Comparison of ENCODE assay signal across 2 cellular contexts in genomic region chrY:7320171-7320570, GRCh38.
TF ChIP-seq lines count a peak whose summit lies in the region.

No MANE protein-coding gene starts in this region.

TF ChIP-seq in GM23338, 12 proteins besides CTCF, POLR2A, EP300 and RAD21:
- TF ChIP-seq, protein P1, sequence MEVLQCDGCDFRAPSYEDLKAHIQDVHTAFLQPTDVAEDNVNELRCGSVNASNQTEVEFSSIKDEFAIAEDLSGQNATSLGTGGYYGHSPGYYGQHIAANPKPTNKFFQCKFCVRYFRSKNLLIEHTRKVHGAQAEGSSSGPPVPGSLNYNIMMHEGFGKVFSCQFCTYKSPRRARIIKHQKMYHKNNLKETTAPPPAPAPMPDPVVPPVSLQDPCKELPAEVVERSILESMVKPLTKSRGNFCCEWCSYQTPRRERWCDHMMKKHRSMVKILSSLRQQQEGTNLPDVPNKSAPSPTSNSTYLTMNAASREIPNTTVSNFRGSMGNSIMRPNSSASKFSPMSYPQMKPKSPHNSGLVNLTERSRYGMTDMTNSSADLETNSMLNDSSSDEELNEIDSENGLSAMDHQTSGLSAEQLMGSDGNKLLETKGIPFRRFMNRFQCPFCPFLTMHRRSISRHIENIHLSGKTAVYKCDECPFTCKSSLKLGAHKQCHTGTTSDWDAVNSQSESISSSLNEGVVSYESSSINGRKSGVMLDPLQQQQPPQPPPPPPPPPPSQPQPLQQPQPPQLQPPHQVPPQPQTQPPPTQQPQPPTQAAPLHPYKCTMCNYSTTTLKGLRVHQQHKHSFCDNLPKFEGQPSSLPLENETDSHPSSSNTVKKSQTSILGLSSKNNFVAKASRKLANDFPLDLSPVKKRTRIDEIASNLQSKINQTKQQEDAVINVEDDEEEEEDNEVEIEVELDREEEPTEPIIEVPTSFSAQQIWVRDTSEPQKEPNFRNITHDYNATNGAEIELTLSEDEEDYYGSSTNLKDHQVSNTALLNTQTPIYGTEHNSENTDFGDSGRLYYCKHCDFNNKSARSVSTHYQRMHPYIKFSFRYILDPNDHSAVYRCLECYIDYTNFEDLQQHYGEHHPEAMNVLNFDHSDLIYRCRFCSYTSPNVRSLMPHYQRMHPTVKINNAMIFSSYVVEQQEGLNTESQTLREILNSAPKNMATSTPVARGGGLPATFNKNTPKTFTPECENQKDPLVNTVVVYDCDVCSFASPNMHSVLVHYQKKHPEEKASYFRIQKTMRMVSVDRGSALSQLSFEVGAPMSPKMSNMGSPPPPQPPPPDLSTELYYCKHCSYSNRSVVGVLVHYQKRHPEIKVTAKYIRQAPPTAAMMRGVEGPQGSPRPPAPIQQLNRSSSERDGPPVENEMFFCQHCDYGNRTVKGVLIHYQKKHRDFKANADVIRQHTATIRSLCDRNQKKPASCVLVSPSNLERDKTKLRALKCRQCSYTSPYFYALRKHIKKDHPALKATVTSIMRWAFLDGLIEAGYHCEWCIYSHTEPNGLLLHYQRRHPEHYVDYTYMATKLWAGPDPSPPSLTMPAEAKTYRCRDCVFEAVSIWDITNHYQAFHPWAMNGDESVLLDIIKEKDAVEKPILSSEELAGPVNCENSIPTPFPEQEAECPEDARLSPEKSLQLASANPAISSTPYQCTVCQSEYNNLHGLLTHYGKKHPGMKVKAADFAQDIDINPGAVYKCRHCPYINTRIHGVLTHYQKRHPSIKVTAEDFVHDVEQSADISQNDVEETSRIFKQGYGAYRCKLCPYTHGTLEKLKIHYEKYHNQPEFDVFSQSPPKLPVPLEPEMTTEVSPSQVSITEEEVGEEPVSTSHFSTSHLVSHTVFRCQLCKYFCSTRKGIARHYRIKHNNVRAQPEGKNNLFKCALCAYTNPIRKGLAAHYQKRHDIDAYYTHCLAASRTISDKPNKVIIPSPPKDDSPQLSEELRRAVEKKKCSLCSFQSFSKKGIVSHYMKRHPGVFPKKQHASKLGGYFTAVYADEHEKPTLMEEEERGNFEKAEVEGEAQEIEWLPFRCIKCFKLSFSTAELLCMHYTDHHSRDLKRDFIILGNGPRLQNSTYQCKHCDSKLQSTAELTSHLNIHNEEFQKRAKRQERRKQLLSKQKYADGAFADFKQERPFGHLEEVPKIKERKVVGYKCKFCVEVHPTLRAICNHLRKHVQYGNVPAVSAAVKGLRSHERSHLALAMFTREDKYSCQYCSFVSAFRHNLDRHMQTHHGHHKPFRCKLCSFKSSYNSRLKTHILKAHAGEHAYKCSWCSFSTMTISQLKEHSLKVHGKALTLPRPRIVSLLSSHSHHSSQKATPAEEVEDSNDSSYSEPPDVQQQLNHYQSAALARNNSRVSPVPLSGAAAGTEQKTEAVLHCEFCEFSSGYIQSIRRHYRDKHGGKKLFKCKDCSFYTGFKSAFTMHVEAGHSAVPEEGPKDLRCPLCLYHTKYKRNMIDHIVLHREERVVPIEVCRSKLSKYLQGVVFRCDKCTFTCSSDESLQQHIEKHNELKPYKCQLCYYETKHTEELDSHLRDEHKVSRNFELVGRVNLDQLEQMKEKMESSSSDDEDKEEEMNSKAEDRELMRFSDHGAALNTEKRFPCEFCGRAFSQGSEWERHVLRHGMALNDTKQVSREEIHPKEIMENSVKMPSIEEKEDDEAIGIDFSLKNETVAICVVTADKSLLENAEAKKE (CRISPR knock-in tag; IDR thresholded peaks at IDR 0.05) = peak; percentile 74

TF ChIP-seq in H1, 55 proteins besides CTCF, POLR2A, EP300 and RAD21:
- 0 out of 2 replicates have a peak, but pooled peaks have one; percentile 9 for TF ChIP-seq TEAD4 (IDR thresholded peaks at IDR 0.05; ENCODE audit: low read depth, low read length)
